In genomic region chr13:35720690-35721554, GRCh38 we compare ENCODE assay signal across 8 cellular contexts.
DNase-seq lines count a peak whose midpoint lies in the region; ATAC-seq and TF ChIP-seq lines count a peak whose summit lies in the region.

No MANE protein-coding gene starts in this region.

- peak; percentile 80 for DNase-seq in AG20443 (ENCODE audit: low spot score)
- peak; percentile 42 for DNase-seq in GM13977 (ENCODE audit: low spot score)
- peak; percentile 60 for DNase-seq in HuH-7.5 (ENCODE audit: low spot score)
- DNase-seq in SK-N-DZ (ENCODE audit: low spot score): peak; percentile 87
- DNase-seq in cerebellar cortex (ENCODE audit: low spot score): peak; percentile 66
- DNase-seq in left lung: no peak
- DNase-seq in stimulated activated CD8-positive, alpha-beta memory T cell treated with anti-CD3 and anti-CD28 coated beads, Interleukin-2, amount 100 ng/mL, for 48 hours (ENCODE audit: low read depth in 2 of 2): peak; percentile 26 to 30

- peak; percentile 76 for ATAC-seq in left lung
- no peak for ATAC-seq in HG03378 (IDR thresholded peaks at IDR 0.05; ENCODE audit: unreplicated experiment)

- no peak overlapping the region for H3K27ac ChIP-seq in left lung

- H3K9me3 ChIP-seq in left lung: no peaks in the 10 kb centered on the region

- H3K27me3 ChIP-seq in left lung: no peaks in the 10 kb centered on the region

- H3K4me3 ChIP-seq in left lung: no peak overlapping the region

- TF ChIP-seq CTCF in GM13977 (IDR thresholded peaks at IDR 0.05; ENCODE audit: extremely low read depth, insufficient read depth, missing control alignments) (peak; percentile 72), left lung (IDR thresholded peaks at IDR 0.05) (peak; percentile 76 to 98)

- intact Hi-C loops in left lung (cut with DNase I): no loop called here

- no peaks in the 10 kb centered on the region for H3K36me3 ChIP-seq in left lung

- H3K4me1 ChIP-seq in left lung: peaks cover 0 to 9% of the 10 kb centered on the region in 2 donors

- in situ Hi-C loops in GM13977 (cut with MboI; ENCODE audit: low pct_unique_long_range_greater_than_20kb, low sequenced_read_pairs, unreplicated experiment): no loop called here

Comparison
In these comparisons a context has a peak if more than half of its experiments do, and no peak if none do; other contexts are left out.
1. DNase-seq: peak in AG20443 (single experiment), GM13977 (single experiment), HuH-7.5 (single experiment), SK-N-DZ (single experiment), cerebellar cortex (single experiment) and stimulated activated CD8-positive, alpha-beta memory T cell treated with anti-CD3 and anti-CD28 coated beads, Interleukin-2, amount 100 ng/mL, for 48 hours (2 of 2); none in left lung (0 of 2).